ENCODE assay signal across 15 cellular contexts in genomic region chr2:7552825-7553550, GRCh38.
DNase-seq lines count a peak whose midpoint lies in the region; ATAC-seq, FAIRE-seq and TF ChIP-seq lines count a peak whose summit lies in the region.
"Had no signal": no experiment of that assay in that cellular context is flagged by ENCODE, and none has a peak within 500 bp of the region (broad histone marks: within the 10 kb centered on the region; RNA-seq: fewer than 3 reads in every experiment).

No MANE protein-coding gene starts in this region.

- H3K36me3 ChIP-seq in left ventricle myocardium inferior (no peaks in the 10 kb centered on the region), GM12878 (ENCODE audit: control insufficient read depth in 2 of 2, insufficient read depth in 2 of 2, low read length in 1 of 2) (no peaks in the 10 kb centered on the region), Caco-2 (ENCODE audit: control insufficient read depth, insufficient read depth, low read length) (no peaks in the 10 kb centered on the region)

- TF ChIP-seq CTCF in left ventricle myocardium inferior (IDR thresholded peaks at IDR 0.05; ENCODE audit: borderline replicate concordance) (no peak), GM12878 (IDR thresholded peaks at IDR 0.05 in 2 of 3, conservative IDR thresholded peaks at IDR 0.05 in 1 of 3; ENCODE audit: control insufficient read depth in 2 of 3, extremely low read depth in 1 of 3, insufficient read depth in 1 of 3, low read depth in 3 of 3, low read length in 3 of 3) (no peak), Caco-2 (IDR thresholded peaks at IDR 0.05; ENCODE audit: insufficient read depth in 1 of 2, low read depth in 1 of 2, low read length in 1 of 2, severe bottlenecking in 1 of 2, unreplicated experiment in 1 of 2) (no peak)

- TF ChIP-seq RAD21 in GM12878 (IDR thresholded peaks at IDR 0.05; ENCODE audit: insufficient read depth, low read depth, low read length): no peak

- no peak for ATAC-seq in left ventricle myocardium superior
- no peak for ATAC-seq in T-cell (replicated peaks in 1 of 4)
- no peak for ATAC-seq in GM12878
- ATAC-seq: left colon, psoas muscle, WTC11 had no signal

- in situ Hi-C loops in GM12878 (cut with MboI): no loop called here

- TF ChIP-seq POLR2A in GM12878 (IDR thresholded peaks at IDR 0.05; ENCODE audit: low read depth, low read length): no peak

- H3K4me3 Mint-ChIP-seq in T-cell (peak overlapping the region; percentile 21 to 69 (median 42)), Caco-2 (ENCODE audit: unreplicated experiment) (no peak overlapping the region)
- H3K4me3 Mint-ChIP-seq in stimulated activated naive CD8-positive, alpha-beta T cell treated with anti-CD3 and anti-CD28 coated beads, Interleukin-15, Interleukin-2, amounts not matched to agents 100 ng/mL and 50 ng/mL, for 24 hours: peak overlapping the region; percentile 6
- H3K4me3 Mint-ChIP-seq: WTC11 had no signal

- H3K9ac ChIP-seq in GM12878 (ENCODE audit: control insufficient read depth, insufficient read depth, low read length): no peak overlapping the region

- RAD21 ChIA-PET in GM12878 (lab: Charles Lee; ENCODE audit: unreplicated experiment): interaction anchor here (1.1 kb wide), 1 partner anchor 36 kb away, joined by 3 read pairs; no protein-coding TSS in a partner anchor

- H3K9me3 ChIP-seq in left ventricle myocardium inferior (replicated peaks) (no peaks in the 10 kb centered on the region), GM12878 (replicated peaks; ENCODE audit: control insufficient read depth, insufficient read depth, low read length) (no peaks in the 10 kb centered on the region; the same call in 2 of the 3 replicates), Caco-2 (no peaks in the 10 kb centered on the region)
- H3K9me3 ChIP-seq: psoas muscle had no signal

- no peaks in the 10 kb centered on the region for H3K79me2 ChIP-seq in GM12878 (ENCODE audit: control insufficient read depth, insufficient read depth, low read length)

- WGBS in GM12878 (ENCODE audit: insufficient coverage, insufficient replicate concordance, low lambda C conversion rate, missing lambda C conversion rate): 31% methylated on average over 5 of the region's 5 CpGs

- H3K4me1 Mint-ChIP-seq in T-cell (peaks cover 10 to 21% (median 14%) of the 10 kb centered on the region in 3 donors), Caco-2 (ENCODE audit: low read depth, unreplicated experiment) (no peaks in the 10 kb centered on the region)
- peaks cover 25% of the 10 kb centered on the region for H3K4me1 Mint-ChIP-seq in stimulated activated naive CD8-positive, alpha-beta T cell treated with anti-CD3 and anti-CD28 coated beads, Interleukin-15, Interleukin-2, amounts not matched to agents 100 ng/mL and 50 ng/mL, for 24 hours (ENCODE audit: low read depth)

- no peaks in the 10 kb centered on the region for H3K36me3 Mint-ChIP-seq in T-cell
- H3K36me3 Mint-ChIP-seq in stimulated activated naive CD8-positive, alpha-beta T cell treated with anti-CD3 and anti-CD28 coated beads, Interleukin-15, Interleukin-2, amounts not matched to agents 100 ng/mL and 50 ng/mL, for 24 hours (ENCODE audit: low read depth): no peaks in the 10 kb centered on the region
- no peaks in the 10 kb centered on the region for H3K36me3 Mint-ChIP-seq in Caco-2 (ENCODE audit: insufficient read depth, unreplicated experiment)
- H3K36me3 Mint-ChIP-seq: WTC11 had no signal

- no peaks in the 10 kb centered on the region for H4K20me1 ChIP-seq in GM12878 (ENCODE audit: control insufficient read depth, insufficient read depth)

- BruUV-seq in GM12878 (replicated peaks; lab: Mats Ljungman, UMichigan): no TSS peak
- no TSS peak for BruUV-seq in Caco-2 (replicated peaks; lab: Mats Ljungman, UMichigan)

- H3K9me3 Mint-ChIP-seq in T-cell (no peaks in the 10 kb centered on the region), Caco-2 (ENCODE audit: unreplicated experiment) (no peaks in the 10 kb centered on the region)
- peaks cover 3% of the 10 kb centered on the region for H3K9me3 Mint-ChIP-seq in stimulated activated naive CD8-positive, alpha-beta T cell treated with anti-CD3 and anti-CD28 coated beads, Interleukin-15, Interleukin-2, amounts not matched to agents 100 ng/mL and 50 ng/mL, for 24 hours
- H3K9me3 Mint-ChIP-seq: WTC11 had no signal

- CTCF ChIA-PET in T-cell (lab: Charles Lee): interaction anchor here in 1 of 2 donors (1.2 kb wide), 1 partner anchor 14 kb away, joined by 4 read pairs; no protein-coding TSS in a partner anchor
- CTCF ChIA-PET in GM12878 (lab: Yijun Ruan, JAX): interaction anchor here (1.2 to 1.4 kb wide), 2 partner anchors 9 to 15 kb away, joined by 3 to 5 read pairs; no protein-coding TSS in a partner anchor
- CTCF ChIA-PET in Caco-2 (lab: Charles Lee): no interaction called here

- H3K27me3 Mint-ChIP-seq in T-cell: no peaks in the 10 kb centered on the region
- no peaks in the 10 kb centered on the region for H3K27me3 Mint-ChIP-seq in stimulated activated naive CD8-positive, alpha-beta T cell treated with anti-CD3 and anti-CD28 coated beads, Interleukin-15, Interleukin-2, amounts not matched to agents 100 ng/mL and 50 ng/mL, for 24 hours
- peaks cover 21% of the 10 kb centered on the region for H3K27me3 Mint-ChIP-seq in Caco-2 (ENCODE audit: insufficient read depth, unreplicated experiment)

- intact Hi-C loops in left ventricle myocardium inferior (cut with micrococcal nuclease): no loop called here
- intact Hi-C loops in left ventricle myocardium superior (cut with micrococcal nuclease): no loop called here
- intact Hi-C loops in GM12878 (cut with micrococcal nuclease; ENCODE audit: unreplicated experiment): no loop called here
- intact Hi-C loops in Caco-2 (cut with micrococcal nuclease; ENCODE audit: unreplicated experiment): no loop called here

- DNase-seq in left ventricle myocardium inferior (no peak), left ventricle myocardium superior (no peak), T-cell (no peak), GM12878 (ENCODE audit: low read depth, low spot score) (no peak), NCI-H510A (lab: John Stamatoyannopoulos, UW) (no peak), Caco-2 (no peak)
- DNase-seq: activated CD8-positive, alpha-beta memory T cell treated with anti-CD3 and anti-CD28 coated beads, Interleukin-2, amount 50 U/mL, for 4 hours; left colon; NCI-H446 treated with DMSO at 0.1 percent for 48 hours; psoas muscle; stimulated activated CD4-positive, alpha-beta T cell treated with anti-CD3 and anti-CD28 coated beads, Interleukin-4, amount 100 ng/mL, for 1 hour; trophoblast cell had no signal

- H3K4me1 ChIP-seq in left ventricle myocardium inferior (no peaks in the 10 kb centered on the region), GM12878 (ENCODE audit: control insufficient read depth, insufficient read depth, low read length) (no peaks in the 10 kb centered on the region), Caco-2 (no peaks in the 10 kb centered on the region)
- H3K4me1 ChIP-seq: psoas muscle had no signal

- FAIRE-seq in GM12878 (lab: Jason Lieb, UNC): no peak

- H3K4me2 ChIP-seq in GM12878 (ENCODE audit: control insufficient read depth, insufficient read depth): no peak overlapping the region; the same call in 1 of the 2 replicates

- peak overlapping the region; percentile 56 for H2AFZ ChIP-seq in GM12878 (ENCODE audit: control insufficient read depth, low read depth, low read length)

- peak overlapping the region; percentile 1 to 57 for H3K27ac Mint-ChIP-seq in T-cell
- H3K27ac Mint-ChIP-seq in stimulated activated naive CD8-positive, alpha-beta T cell treated with anti-CD3 and anti-CD28 coated beads, Interleukin-15, Interleukin-2, amounts not matched to agents 100 ng/mL and 50 ng/mL, for 24 hours: peak overlapping the region; percentile 77
- H3K27ac Mint-ChIP-seq in Caco-2 (ENCODE audit: unreplicated experiment): no peak overlapping the region
- H3K27ac Mint-ChIP-seq: WTC11 had no signal

- POLR2A ChIA-PET in T-cell (lab: Charles Lee) (interaction anchor here (0.6 to 0.8 kb wide), 2 partner anchors 17 to 95 kb away, joined by 3 read pairs; no protein-coding TSS in a partner anchor), GM12878 (lab: Charles Lee) (no interaction called here), Caco-2 (lab: Charles Lee) (no interaction called here)

- H3K27me3 ChIP-seq in left ventricle myocardium inferior (ENCODE audit: low read depth) (peaks cover 25% of the 10 kb centered on the region), GM12878 (replicated peaks in 1 of 2; ENCODE audit: control insufficient read depth in 2 of 2, insufficient read depth in 2 of 2, low read length in 1 of 2) (no peaks in the 10 kb centered on the region), Caco-2 (replicated peaks; ENCODE audit: control insufficient read depth, insufficient read depth, low read length) (no peaks in the 10 kb centered on the region)

- no peak for TF ChIP-seq EP300 in GM12878 (IDR thresholded peaks at IDR 0.05; ENCODE audit: borderline replicate concordance in 1 of 2, control insufficient read depth in 1 of 2, low read depth in 2 of 2, low read length in 2 of 2)

- H3K4me3 ChIP-seq in left ventricle myocardium inferior: peak overlapping the region; percentile 17
- no peak overlapping the region for H3K4me3 ChIP-seq in GM12878
- no peak overlapping the region for H3K4me3 ChIP-seq in Caco-2 (ENCODE audit: low read depth, low read length)
- H3K4me3 ChIP-seq: psoas muscle, SK-N-MC had no signal

- SMC1A ChIA-PET in GM12878 (lab: Charles Lee; ENCODE audit: uncharacterized antibody, unreplicated experiment): interaction anchor here (0.7 to 1.4 kb wide), 10 partner anchors 9 to 125 kb away, joined by 3 to 4 read pairs (median 3); no protein-coding TSS in a partner anchor

- H3K27ac ChIP-seq in left ventricle myocardium inferior (replicated peaks) (no peak overlapping the region), GM12878 (ENCODE audit: control insufficient read depth, insufficient read depth) (no peak overlapping the region)
- H3K27ac ChIP-seq: psoas muscle, SK-N-MC had no signal

TF ChIP-seq in GM12878, 131 proteins besides CTCF, POLR2A, EP300 and RAD21:
- TF ChIP-seq MEF2B (IDR thresholded peaks at IDR 0.05; ENCODE audit: partially characterized antibody, poor library complexity, severe bottlenecking) (no peak), ZNF24 (IDR thresholded peaks at IDR 0.05) (no peak), NBN (IDR thresholded peaks at IDR 0.05) (no peak), CEBPB (IDR thresholded peaks at IDR 0.05; ENCODE audit: borderline replicate concordance in 1 of 2, low read depth in 2 of 2, low read length in 2 of 2) (no peak), ESRRA (IDR thresholded peaks at IDR 0.05; ENCODE audit: low read length) (no peak), RB1 (IDR thresholded peaks at IDR 0.05; ENCODE audit: borderline replicate concordance) (no peak)

Comparison
In these comparisons a context has a peak if more than half of its experiments do, and no peak if none do; other contexts are left out.
1. POLR2A ChIA-PET loops: an anchor here in T-cell (0.6 to 0.8 kb wide); none called in GM12878 and Caco-2.